ENCODE assay signal across 19 cellular contexts in the genomic region with DNA sequence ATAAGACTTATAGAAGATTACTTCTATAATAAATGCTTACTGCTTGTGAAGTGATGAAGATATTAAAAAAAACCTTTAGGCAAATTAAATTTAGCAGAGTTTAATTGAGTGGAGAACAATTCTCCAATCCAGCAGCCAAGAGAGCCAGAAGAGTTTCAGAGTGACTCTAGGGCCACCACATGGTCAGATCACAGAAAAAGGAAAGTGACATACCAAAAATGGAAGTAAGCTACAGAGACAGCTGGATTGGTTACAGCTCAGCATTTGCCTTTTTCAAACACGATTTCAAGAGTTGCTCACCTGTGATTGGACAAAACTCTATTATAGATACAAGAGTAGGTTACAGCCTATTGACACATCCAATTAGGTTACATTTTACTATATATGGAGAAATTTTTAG.
A peak's percentile ranks its signal among the peaks of the same experiment; 100 is the strongest.
DNase-seq lines count a peak whose midpoint lies in the region; TF ChIP-seq lines count a peak whose summit lies in the region.
"Had no signal": no experiment of that assay in that cellular context is flagged by ENCODE, and none has a peak within 500 bp of the region (broad histone marks: within the 10 kb centered on the region; RNA-seq: fewer than 3 reads in every experiment).

No MANE protein-coding gene starts in this region.

- H3K27me3 ChIP-seq in BE2C (no peaks in the 10 kb centered on the region), osteoblast (ENCODE audit: insufficient read depth, low read length) (no peaks in the 10 kb centered on the region)
- H3K27me3 ChIP-seq: gastrocnemius medialis, testis had no signal

- DNase-seq in BE2C: no peak
- DNase-seq in GM20000 (ENCODE audit: low spot score): peak; percentile 2
- DNase-seq in Kasumi-1 (lab: John Stamatoyannopoulos, UW): peak; percentile 2 to 9
- peak; percentile 0 for DNase-seq in SW480 (ENCODE audit: low spot score)
- DNase-seq in effector CD8-positive, alpha-beta T cell (lab: John Stamatoyannopoulos, UW): no peak
- DNase-seq in SHP77 treated with DMSO at 0.1 percent for 48 hours (lab: John Stamatoyannopoulos, UW): no peak
- DNase-seq in germinal center (ENCODE audit: low spot score): no peak
- no peak for DNase-seq in osteoblast (ENCODE audit: insufficient read length, low spot score, missing footprints)
- DNase-seq: activated T-cell treated with anti-CD3 and anti-CD28 coated beads for 4 hours; COR-L47; gastrocnemius medialis; GDM1; naive B cell; NCI-H2107; NK-92 treated with Interleukin-12 subunit alpha and Interleukin-12 subunit beta, amount 100 ng/mL, for 24 hours; testis had no signal

- no peak overlapping the region for H2AFZ ChIP-seq in osteoblast (ENCODE audit: low read length)
- H2AFZ ChIP-seq: parathyroid adenoma had no signal

- H3K4me3 ChIP-seq in BE2C (ENCODE audit: low read depth, low read length) (no peak overlapping the region), osteoblast (ENCODE audit: insufficient read depth, low read length) (no peak overlapping the region)
- H3K4me3 ChIP-seq: gastrocnemius medialis, skin epidermis, testis had no signal

- H3K27ac ChIP-seq in osteoblast (ENCODE audit: low read depth, low read length): no peak overlapping the region
- H3K27ac ChIP-seq: epithelial cell of prostate, gastrocnemius medialis, parathyroid adenoma, skin epidermis, testis had no signal

- H3K79me2 ChIP-seq in osteoblast (ENCODE audit: insufficient read depth, low read length): no peaks in the 10 kb centered on the region
- H3K79me2 ChIP-seq: parathyroid adenoma had no signal

- H3K4me2 ChIP-seq in osteoblast (ENCODE audit: insufficient read depth, low read length): no peak overlapping the region

- peak; percentile 37 for TF ChIP-seq CTCF in BE2C (IDR thresholded peaks at IDR 0.05; ENCODE audit: low read depth, low read length)
- TF ChIP-seq CTCF in GM20000 (IDR thresholded peaks at IDR 0.05; ENCODE audit: extremely low read depth, missing control alignments): no peak
- no peak for TF ChIP-seq CTCF in osteoblast (IDR thresholded peaks at IDR 0.05; ENCODE audit: extremely low read depth, low read depth, low read length)

- H3K4me1 ChIP-seq in BE2C (no peaks in the 10 kb centered on the region), osteoblast (ENCODE audit: insufficient read depth, low read length) (no peaks in the 10 kb centered on the region)
- H3K4me1 ChIP-seq: gastrocnemius medialis, parathyroid adenoma, testis had no signal

- H3K36me3 ChIP-seq in BE2C: no peaks in the 10 kb centered on the region
- H3K36me3 ChIP-seq in osteoblast (ENCODE audit: insufficient read depth, low read length): no peaks in the 10 kb centered on the region
- H3K36me3 ChIP-seq: gastrocnemius medialis had no signal

- H3K9me3 ChIP-seq in BE2C: no peaks in the 10 kb centered on the region
- H3K9me3 ChIP-seq in osteoblast (ENCODE audit: low read depth, low read length): no peaks in the 10 kb centered on the region
- H3K9me3 ChIP-seq: gastrocnemius medialis, testis had no signal

- no peaks in the 10 kb centered on the region for H4K20me1 ChIP-seq in osteoblast (ENCODE audit: insufficient read depth, low read length)

Comparison
In these comparisons a context has a peak if more than half of its experiments do, and no peak if none do; other contexts are left out.
1. DNase-seq: peak in GM20000 (single experiment), Kasumi-1 (2 of 2) and SW480 (single experiment); none in BE2C (single experiment), effector CD8-positive, alpha-beta T cell (single experiment), SHP77 treated with DMSO at 0.1 percent for 48 hours (single experiment), germinal center (single experiment) and osteoblast (single experiment).